14 cellular contexts compared by ENCODE assay signal in genomic region chr2:149645391-149645790, GRCh38. TPM values are rescaled to one million over a fixed set of nuclear protein-coding genes. Genes with fewer than 3 reads are reported as not detected.
DNase-seq lines count a peak whose midpoint lies in the region; ATAC-seq, FAIRE-seq and TF ChIP-seq lines count a peak whose summit lies in the region.
"Had no signal": no experiment of that assay in that cellular context is flagged by ENCODE, and none has a peak within 500 bp of the region (broad histone marks: within the 10 kb centered on the region; RNA-seq: fewer than 3 reads in every experiment).

No MANE protein-coding gene starts in this region.

- H3K9ac ChIP-seq in keratinocyte (ENCODE audit: control insufficient read depth, extremely low read depth, insufficient read depth, low read length) = no peak overlapping the region

- H3K9me1 ChIP-seq in keratinocyte (ENCODE audit: control insufficient read depth, extremely low read depth, insufficient read depth, low read length) = no peaks in the 10 kb centered on the region

- no peaks in the 10 kb centered on the region for H3K36me3 ChIP-seq in keratinocyte (ENCODE audit: control insufficient read depth in 2 of 2, extremely low read depth in 1 of 2, insufficient read depth in 2 of 2, low read length in 2 of 2)
- H3K36me3 ChIP-seq in hepatocyte (replicated peaks; ENCODE audit: insufficient read depth, low read depth) = no peaks in the 10 kb centered on the region
- H3K36me3 ChIP-seq: upper lobe of right lung had no signal

- no peaks in the 10 kb centered on the region for H3K9me3 Mint-ChIP-seq in T-helper 2 cell treated with Interferon-gamma antibody and Interleukin-4, amounts not matched to agents 5 μg/mL and 100 μg/mL, for 36 hours

- TF ChIP-seq CTCF in AG04450 (IDR thresholded peaks at IDR 0.05; ENCODE audit: low read depth, low read length) (peak; percentile 39; the same call in 1 of the 2 replicates), keratinocyte (optimal IDR thresholded peaks at IDR 0.05 in 1 of 3, IDR thresholded peaks at IDR 0.05 in 1 of 3, conservative IDR thresholded peaks at IDR 0.05 in 1 of 3; ENCODE audit: extremely low read depth in 1 of 3, insufficient read depth in 2 of 3, low read length in 3 of 3) (peak in 2 of 3 experiments; percentile 7 to 46), hepatocyte (IDR thresholded peaks at IDR 0.05; ENCODE audit: poor library complexity) (no peak)

- H3K4me2 ChIP-seq in keratinocyte (ENCODE audit: control insufficient read depth, extremely low read depth, insufficient read depth, low read depth, low read length) (no peak overlapping the region), hepatocyte (no peak overlapping the region)

- H3K27me3 Mint-ChIP-seq in T-helper 2 cell treated with Interferon-gamma antibody and Interleukin-4, amounts not matched to agents 5 μg/mL and 100 μg/mL, for 36 hours (ENCODE audit: low read depth) = no peaks in the 10 kb centered on the region

- FAIRE-seq in keratinocyte (lab: Jason Lieb, UNC) = no peak
- FAIRE-seq: frontal cortex had no signal

- H3K27ac ChIP-seq in AG04450 (ENCODE audit: low read depth, low read length) = no peak overlapping the region
- H3K27ac ChIP-seq in keratinocyte (ENCODE audit: control insufficient read depth, insufficient read depth, low read length) = no peak overlapping the region
- H3K27ac ChIP-seq in hepatocyte = no peak overlapping the region
- H3K27ac ChIP-seq: C4-2B, coronary artery, upper lobe of right lung had no signal

- ATAC-seq in HG02798 (IDR thresholded peaks at IDR 0.05; ENCODE audit: poor library complexity, unreplicated experiment) = no peak
- ATAC-seq: upper lobe of right lung had no signal

- H3K4me3 ChIP-seq in AG04450 (ENCODE audit: low read depth, low read length) (no peak overlapping the region), keratinocyte (ENCODE audit: control insufficient read depth in 2 of 3, extremely low read depth in 1 of 3, insufficient read depth in 2 of 3, low read depth in 1 of 3, low read length in 3 of 3) (no peak overlapping the region), hepatocyte (no peak overlapping the region)
- H3K4me3 ChIP-seq: coronary artery, upper lobe of right lung had no signal

- POLR2A ChIA-PET in AG04450 (lab: Yijun Ruan, JAX) = no interaction called here

- dilution Hi-C loops in keratinocyte (cut with MboI; ENCODE audit: extremely low pct_ligation_motif_present, low sequenced_read_pairs) = no loop called here

- no peak overlapping the region for H3K4me3 Mint-ChIP-seq in T-helper 2 cell treated with Interferon-gamma antibody and Interleukin-4, amounts not matched to agents 5 μg/mL and 100 μg/mL, for 36 hours
- H3K4me3 Mint-ChIP-seq: activated naive CD8-positive, alpha-beta T cell treated with anti-CD3 and anti-CD28 coated beads, Interleukin-2, amount 10 ng/mL, durations not matched to agents 7 days and 5 days had no signal

- H3K9me3 ChIP-seq in AG04450 (ENCODE audit: control insufficient read depth, insufficient read depth, low read length) (no peaks in the 10 kb centered on the region), keratinocyte (ENCODE audit: control insufficient read depth, low read depth, low read length) (no peaks in the 10 kb centered on the region), hepatocyte (ENCODE audit: low read depth) (no peaks in the 10 kb centered on the region)
- H3K9me3 ChIP-seq: upper lobe of right lung had no signal

- H3K27me3 ChIP-seq in AG04450 (ENCODE audit: control insufficient read depth, insufficient read depth, low read length) = no peaks in the 10 kb centered on the region
- no peaks in the 10 kb centered on the region for H3K27me3 ChIP-seq in keratinocyte (ENCODE audit: control insufficient read depth, extremely low read depth, insufficient read depth, low read length)
- no peaks in the 10 kb centered on the region for H3K27me3 ChIP-seq in hepatocyte
- H3K27me3 ChIP-seq: upper lobe of right lung had no signal

- no peak for DNase-seq in AG04450 (ENCODE audit: low read depth, low spot score)
- peak; percentile 34 for DNase-seq in HCEC 1CT
- peak; percentile 3 for DNase-seq in amniotic stem cell (lab: John Stamatoyannopoulos, UW)
- DNase-seq in keratinocyte (ENCODE audit: low read depth, low spot score) = no peak
- DNase-seq in hepatocyte (ENCODE audit: low spot score) = no peak
- DNase-seq in activated effector memory CD4-positive, alpha-beta T cell treated with anti-CD3 and anti-CD28 coated beads, Interleukin-2, amount 50 U/mL, for 16 hours = no peak
- DNase-seq in T-helper 2 cell treated with Interferon-gamma antibody and Interleukin-4, amounts not matched to agents 5 μg/mL and 100 μg/mL, for 36 hours (ENCODE audit: low spot score) = no peak
- DNase-seq: activated naive CD8-positive, alpha-beta T cell treated with anti-CD3 and anti-CD28 coated beads, Interleukin-2, amount 10 ng/mL, durations not matched to agents 7 days and 5 days; H7; upper lobe of right lung had no signal

- H3K36me3 Mint-ChIP-seq in T-helper 2 cell treated with Interferon-gamma antibody and Interleukin-4, amounts not matched to agents 5 μg/mL and 100 μg/mL, for 36 hours (ENCODE audit: low read depth) = no peaks in the 10 kb centered on the region
- H3K36me3 Mint-ChIP-seq: activated naive CD8-positive, alpha-beta T cell treated with anti-CD3 and anti-CD28 coated beads, Interleukin-2, amount 10 ng/mL, durations not matched to agents 7 days and 5 days had no signal

- H3K27ac Mint-ChIP-seq in T-helper 2 cell treated with Interferon-gamma antibody and Interleukin-4, amounts not matched to agents 5 μg/mL and 100 μg/mL, for 36 hours = no peak overlapping the region
- H3K27ac Mint-ChIP-seq: activated naive CD8-positive, alpha-beta T cell treated with anti-CD3 and anti-CD28 coated beads, Interleukin-2, amount 10 ng/mL, durations not matched to agents 7 days and 5 days had no signal

- H3K79me2 ChIP-seq in keratinocyte (ENCODE audit: control insufficient read depth, insufficient read depth, low read length) (no peaks in the 10 kb centered on the region), hepatocyte (no peaks in the 10 kb centered on the region)

- H3K4me1 ChIP-seq in keratinocyte (ENCODE audit: control insufficient read depth, extremely low read depth, insufficient read depth, low read length) (peaks cover 10% of the 10 kb centered on the region), hepatocyte (ENCODE audit: insufficient read depth) (peaks cover 4% of the 10 kb centered on the region)
- H3K4me1 ChIP-seq: upper lobe of right lung had no signal

- H3K9me2 ChIP-seq in hepatocyte (replicated peaks; ENCODE audit: insufficient read depth) = no peaks in the 10 kb centered on the region

- no peaks in the 10 kb centered on the region for H3K4me1 Mint-ChIP-seq in T-helper 2 cell treated with Interferon-gamma antibody and Interleukin-4, amounts not matched to agents 5 μg/mL and 100 μg/mL, for 36 hours (ENCODE audit: low read depth)
- H3K4me1 Mint-ChIP-seq: activated naive CD8-positive, alpha-beta T cell treated with anti-CD3 and anti-CD28 coated beads, Interleukin-2, amount 10 ng/mL, durations not matched to agents 7 days and 5 days had no signal

- CTCF ChIA-PET in AG04450 (lab: Charles Lee) = interaction anchor here (0.8 to 1.0 kb wide), 2 partner anchors 29 to 37 kb away, joined by 3 to 4 read pairs; no protein-coding TSS in a partner anchor

- H4K20me1 ChIP-seq in keratinocyte (ENCODE audit: control insufficient read depth, extremely low read depth, insufficient read depth, low read length) (no peaks in the 10 kb centered on the region), hepatocyte (ENCODE audit: insufficient read depth, poor library complexity, severe bottlenecking) (no peaks in the 10 kb centered on the region)

- no peak overlapping the region for H2AFZ ChIP-seq in keratinocyte (ENCODE audit: control insufficient read depth, low read length)
- no peak overlapping the region for H2AFZ ChIP-seq in hepatocyte

RNA-seq across cellular contexts. Expression of gene MMADHC, which starts 57.8 kb away (rescaled TPM):
- 139 and 198 TPM in 2 replicates for polyA plus RNA-seq in AG04450 (2011; rRNA removed)
- 71.9 and 111 TPM in 2 replicates for polyA minus RNA-seq in AG04450 (2011; rRNA and poly(A)+ RNA removed)
- polyA plus RNA-seq in keratinocyte = 93.8 to 140 TPM (median 99.7 TPM) in 3 replicates
- 68.1 TPM for polyA plus RNA-seq in keratinocyte (2011; ENCODE audit: low read depth)
- 83.2 and 134 TPM in 2 replicates for polyA plus RNA-seq in keratinocyte (2011; cell fraction: cytosol; rRNA removed)
- 42.3 and 66.3 TPM in 2 replicates for polyA plus RNA-seq in keratinocyte (2011; cell fraction: nucleus; rRNA removed)
- polyA plus RNA-seq in keratinocyte (2012; ENCODE audit: low replicate concordance) = 100 and 156 TPM in 2 replicates
- 21.5 to 118 TPM (median 82.3 TPM) in 3 replicates for polyA minus RNA-seq in keratinocyte
- 80.8 TPM for polyA minus RNA-seq in keratinocyte (2011; cell fraction: cytosol; rRNA and poly(A)+ RNA removed)
- 20.9 and 34.6 TPM in 2 replicates for polyA minus RNA-seq in keratinocyte (2011; cell fraction: nucleus; rRNA and poly(A)+ RNA removed)
- total RNA-seq in hepatocyte = 156 and 158 TPM in 2 replicates
- polyA plus RNA-seq in hepatocyte = 134 and 138 TPM in 2 replicates

Comparison
In these comparisons a context has a peak if more than half of its experiments do, and no peak if none do; other contexts are left out.
1. DNase-seq: peak in HCEC 1CT (single experiment) and amniotic stem cell (single experiment); none in AG04450 (single experiment), keratinocyte (single experiment), hepatocyte (single experiment), activated effector memory CD4-positive, alpha-beta T cell treated with anti-CD3 and anti-CD28 coated beads, Interleukin-2, amount 50 U/mL, for 16 hours (single experiment) and T-helper 2 cell treated with Interferon-gamma antibody and Interleukin-4, amounts not matched to agents 5 μg/mL and 100 μg/mL, for 36 hours (single experiment).